In the genomic region with DNA sequence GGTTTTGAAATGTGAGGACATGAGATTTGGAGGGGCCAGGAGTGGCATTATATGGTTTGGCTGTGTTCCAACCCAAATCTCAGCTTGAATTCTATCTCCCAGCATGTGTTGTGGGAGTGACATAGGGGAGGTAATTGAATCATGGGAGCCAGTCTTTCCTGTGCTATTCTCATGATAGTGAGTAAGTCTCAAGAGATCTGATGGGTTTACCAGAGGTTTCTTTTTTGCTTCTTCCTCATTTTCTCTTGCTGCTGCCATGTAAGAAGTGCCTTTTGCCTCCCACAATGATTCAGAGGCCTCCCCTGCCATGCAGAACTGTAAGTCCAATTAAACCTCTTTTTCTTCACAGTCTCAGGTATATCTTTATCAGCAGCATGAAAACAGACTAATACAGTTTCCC, we compare ENCODE assay signal across 6 cellular contexts. TPM values are rescaled to one million over a fixed set of nuclear protein-coding genes. Genes with fewer than 3 reads are reported as not detected.
"Had no signal": no experiment of that assay in that cellular context is flagged by ENCODE, and none has a peak within 500 bp of the region (broad histone marks: within the 10 kb centered on the region; RNA-seq: fewer than 3 reads in every experiment).

No MANE protein-coding gene starts in this region.

RNA-seq across cellular contexts. Expression of a gene that starts 8.0 kb away (rescaled TPM):
- total RNA-seq: GM23338, H1, H9, HepG2, HT-29 had no signal
- polyA plus RNA-seq: GM23338, H1, HepG2, IgD-negative memory B cell had no signal

RNA-seq across cellular contexts. Expression of a gene that starts 20.5 kb away (rescaled TPM):
- total RNA-seq: GM23338, H1, H9, HepG2, HT-29 had no signal
- polyA plus RNA-seq: GM23338, H1, HepG2, IgD-negative memory B cell had no signal

RNA-seq across cellular contexts. Expression of a gene that starts 26.8 kb away (rescaled TPM):
- total RNA-seq: GM23338, H1, H9, HepG2, HT-29 had no signal
- polyA plus RNA-seq: GM23338, H1, HepG2, IgD-negative memory B cell had no signal

RNA-seq across cellular contexts. Expression of a gene that starts 57.0 kb away (rescaled TPM):
- total RNA-seq: GM23338, H1, H9, HepG2, HT-29 had no signal
- polyA plus RNA-seq: GM23338, H1, HepG2, IgD-negative memory B cell had no signal
